ENCODE assay signal across 10 cellular contexts in the genomic region with DNA sequence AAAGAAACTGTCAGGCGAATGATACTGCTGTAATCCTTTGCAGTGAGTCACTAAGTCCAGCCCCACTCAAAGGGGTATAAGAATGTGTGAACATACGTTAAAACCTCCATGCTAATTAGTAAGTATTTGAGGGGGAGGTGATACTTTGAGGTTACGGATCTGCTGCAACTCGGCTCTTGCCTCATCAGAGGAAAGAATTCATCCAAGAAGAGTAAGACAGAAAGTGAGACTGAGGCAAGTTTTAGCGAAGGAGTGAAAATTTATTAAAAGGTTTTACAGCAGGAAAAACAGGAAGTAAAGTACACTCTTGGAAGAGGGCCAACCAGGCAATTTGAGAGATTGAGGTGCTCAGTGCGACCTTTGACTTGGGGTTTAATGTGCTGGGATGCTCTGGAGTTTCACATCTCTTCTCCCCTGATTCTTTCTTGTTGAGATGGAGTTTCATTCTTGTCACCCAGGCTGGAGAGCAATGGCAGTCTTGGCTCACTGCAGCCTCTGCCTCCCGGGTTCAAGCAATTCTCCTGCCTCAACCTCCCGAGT. TPM values are rescaled to one million over a fixed set of nuclear protein-coding genes. Genes with fewer than 3 reads are reported as not detected.
A peak's percentile ranks its signal among the peaks of the same experiment; 100 is the strongest.
DNase-seq lines count a peak whose midpoint lies in the region; FAIRE-seq and TF ChIP-seq lines count a peak whose summit lies in the region.
"Had no signal": no experiment of that assay in that cellular context is flagged by ENCODE, and none has a peak within 500 bp of the region (broad histone marks: within the 10 kb centered on the region; RNA-seq: fewer than 3 reads in every experiment).

No MANE protein-coding gene starts in this region.

- TF ChIP-seq CTCF in retinal pigment epithelial cell (conservative IDR thresholded peaks at IDR 0.05; ENCODE audit: low read depth, low read length) (no peak), MM.1S (IDR thresholded peaks at IDR 0.05; ENCODE audit: low read length) (no peak)

- H3K4me3 ChIP-seq in retinal pigment epithelial cell (ENCODE audit: low read length) (no peak overlapping the region), MM.1S (ENCODE audit: low read length) (no peak overlapping the region)

- TF ChIP-seq POLR2A in GM12891 (IDR thresholded peaks at IDR 0.05; ENCODE audit: low read depth, low read length) = no peak

- no peaks in the 10 kb centered on the region for H3K4me1 ChIP-seq in MM.1S (ENCODE audit: low read length)

- no peaks in the 10 kb centered on the region for H4K20me1 ChIP-seq in MM.1S (ENCODE audit: insufficient read depth, low read length)

- H3K27ac ChIP-seq in MM.1S (ENCODE audit: low read length) = no peak overlapping the region

- intact Hi-C loops in activated naive CD4-positive, alpha-beta T cell treated with anti-CD3 and anti-CD28 coated beads for 36 hours (cut with micrococcal nuclease) = loop anchor here (1.0 kb wide), 5 partner anchors 22 to 92 kb away; no protein-coding TSS in a partner anchor

- no peak overlapping the region for H3K4me3 Mint-ChIP-seq in activated naive CD4-positive, alpha-beta T cell treated with anti-CD3 and anti-CD28 coated beads for 36 hours

- peak; percentile 95 for FAIRE-seq in GM12891 (lab: Jason Lieb, UNC)

- peaks cover 27% of the 10 kb centered on the region for H3K4me1 Mint-ChIP-seq in activated naive CD4-positive, alpha-beta T cell treated with anti-CD3 and anti-CD28 coated beads for 36 hours (ENCODE audit: low read depth)

- H3K4me2 ChIP-seq in MM.1S (ENCODE audit: low read depth, low read length) = no peak overlapping the region

- no peaks in the 10 kb centered on the region for H3K9me3 Mint-ChIP-seq in activated naive CD4-positive, alpha-beta T cell treated with anti-CD3 and anti-CD28 coated beads for 36 hours

- H3K9me2 ChIP-seq in MM.1S (replicated peaks; ENCODE audit: insufficient read depth, low read length) = no peaks in the 10 kb centered on the region

- H3K27ac Mint-ChIP-seq in activated naive CD4-positive, alpha-beta T cell treated with anti-CD3 and anti-CD28 coated beads for 36 hours = peak overlapping the region; percentile 77

- no peaks in the 10 kb centered on the region for H3K79me2 ChIP-seq in MM.1S (ENCODE audit: low read length)

- H3K36me3 ChIP-seq in MM.1S (replicated peaks; ENCODE audit: insufficient read depth, low read length) = no peaks in the 10 kb centered on the region

- no peaks in the 10 kb centered on the region for H3K36me3 Mint-ChIP-seq in activated naive CD4-positive, alpha-beta T cell treated with anti-CD3 and anti-CD28 coated beads for 36 hours (ENCODE audit: low read depth)

- no peak overlapping the region for H3K9ac ChIP-seq in MM.1S (ENCODE audit: low read length)

- H3K27me3 ChIP-seq in MM.1S (replicated peaks; ENCODE audit: insufficient read depth, low read length) = peaks cover 96% of the 10 kb centered on the region

- CTCF ChIA-PET in activated naive CD4-positive, alpha-beta T cell treated with anti-CD3 and anti-CD28 coated beads for 36 hours (lab: Charles Lee) = interaction anchor here (2.0 kb wide), 1 partner anchor 34 kb away, joined by 5 read pairs; no protein-coding TSS in a partner anchor

- DNase-seq in GM12891 (ENCODE audit: insufficient read length, low spot score) = no peak
- peak; percentile 69 for DNase-seq in NCI-H226
- peak; percentile 71 for DNase-seq in activated naive CD4-positive, alpha-beta T cell treated with anti-CD3 and anti-CD28 coated beads for 36 hours
- peak; percentile 46 for DNase-seq in retinal pigment epithelial cell (ENCODE audit: low read depth)
- no peak for DNase-seq in SK-N-DZ (ENCODE audit: low spot score)
- DNase-seq in MM.1S = no peak
- DNase-seq in NCI-H2171 treated with DMSO at 0.1 percent for 48 hours (lab: John Stamatoyannopoulos, UW) = no peak
- no peak for DNase-seq in middle frontal gyrus (ENCODE audit: extremely low spot score, low spot score)

- peaks cover 4% of the 10 kb centered on the region for H3K27me3 Mint-ChIP-seq in activated naive CD4-positive, alpha-beta T cell treated with anti-CD3 and anti-CD28 coated beads for 36 hours (ENCODE audit: low read depth)

- no peaks in the 10 kb centered on the region for H3F3A ChIP-seq in MM.1S (ENCODE audit: insufficient read depth, low read length)

- no peak overlapping the region for H2AFZ ChIP-seq in MM.1S (ENCODE audit: low read length)

- H3K9me3 ChIP-seq in MM.1S (replicated peaks; ENCODE audit: insufficient read depth, low read length) = no peaks in the 10 kb centered on the region

TF ChIP-seq in GM12891, 5 proteins besides CTCF, POLR2A, EP300 and RAD21:
- TF ChIP-seq POLR2AphosphoS5 (IDR thresholded peaks at IDR 0.05; ENCODE audit: low read depth, low read length) (no peak), POU2F2 (IDR thresholded peaks at IDR 0.05; ENCODE audit: low read depth, low read length) (peak; percentile 81)

RNA-seq across cellular contexts. Expression of a gene that starts 9.8 kb away (rescaled TPM):
- 0.18 TPM for polyA plus RNA-seq in GM12891 (2012; ENCODE audit: low read depth, missing spikeins)
- total RNA-seq in activated naive CD4-positive, alpha-beta T cell treated with anti-CD3 and anti-CD28 coated beads for 36 hours = not detected
- not detected in 2 replicates for polyA plus RNA-seq in SK-N-DZ (2014; cell fraction: cytosol; rRNA removed)
- polyA plus RNA-seq in SK-N-DZ (2014; cell fraction: nucleus; rRNA removed) = not detected in 2 replicates
- total RNA-seq: epithelial cell of proximal tubule; T-helper 1 cell treated with Interleukin-12 subunit alpha and Interleukin-12 subunit beta and Interleukin-4 antibody, amounts not matched to agents 30 ng/mL and 1 ng/mL, for 36 hours had no signal

RNA-seq across cellular contexts. Expression of a gene that starts 25.5 kb away (rescaled TPM):
- polyA plus RNA-seq in GM12891 (2012; ENCODE audit: low read depth, missing spikeins) = 0.13 TPM
- not detected for total RNA-seq in activated naive CD4-positive, alpha-beta T cell treated with anti-CD3 and anti-CD28 coated beads for 36 hours
- polyA plus RNA-seq in SK-N-DZ (2014; cell fraction: cytosol; rRNA removed) = not detected in 2 replicates
- polyA plus RNA-seq in SK-N-DZ (2014; cell fraction: nucleus; rRNA removed) = not detected in 2 replicates
- total RNA-seq: T-helper 1 cell treated with Interleukin-12 subunit alpha and Interleukin-12 subunit beta and Interleukin-4 antibody, amounts not matched to agents 30 ng/mL and 1 ng/mL, for 36 hours had no signal

RNA-seq across cellular contexts. Expression of a gene that starts 40.9 kb away (rescaled TPM):
- polyA plus RNA-seq in GM12891 (2012; ENCODE audit: low read depth, missing spikeins) = 2.7 TPM
- total RNA-seq in activated naive CD4-positive, alpha-beta T cell treated with anti-CD3 and anti-CD28 coated beads for 36 hours = not detected
- polyA plus RNA-seq in SK-N-DZ (2014; cell fraction: cytosol; rRNA removed) = not detected in 2 replicates
- not detected in 2 replicates for polyA plus RNA-seq in SK-N-DZ (2014; cell fraction: nucleus; rRNA removed)
- total RNA-seq: epithelial cell of proximal tubule; T-helper 1 cell treated with Interleukin-12 subunit alpha and Interleukin-12 subunit beta and Interleukin-4 antibody, amounts not matched to agents 30 ng/mL and 1 ng/mL, for 36 hours had no signal

RNA-seq across cellular contexts. Expression of a gene that starts 57.2 kb away (rescaled TPM):
- polyA plus RNA-seq in GM12891 (2012; ENCODE audit: low read depth, missing spikeins) = 7.7 TPM
- 1 to 10 TPM; 5.2 TPM for total RNA-seq in activated naive CD4-positive, alpha-beta T cell treated with anti-CD3 and anti-CD28 coated beads for 36 hours
- polyA plus RNA-seq in SK-N-DZ (2014; cell fraction: cytosol; rRNA removed) = 6.2 and 6.3 TPM in 2 replicates
- 9.5 and 13.8 TPM in 2 replicates for polyA plus RNA-seq in SK-N-DZ (2014; cell fraction: nucleus; rRNA removed)

Comparison
In these comparisons a context has a peak if more than half of its experiments do, and no peak if none do; other contexts are left out.
1. DNase-seq: peak in NCI-H226 (single experiment), activated naive CD4-positive, alpha-beta T cell treated with anti-CD3 and anti-CD28 coated beads for 36 hours (single experiment) and retinal pigment epithelial cell (single experiment); none in GM12891 (single experiment), SK-N-DZ (single experiment), MM.1S (single experiment), NCI-H2171 treated with DMSO at 0.1 percent for 48 hours (single experiment) and middle frontal gyrus (single experiment).